1 cellular context compared by ENCODE assay signal in genomic region chr3:32869513-32870047, GRCh38.
TF ChIP-seq lines count a peak whose summit lies in the region.

No MANE protein-coding gene starts in this region.

TF ChIP-seq in WTC11, 78 proteins besides CTCF, POLR2A, EP300 and RAD21 (continued from another document):
- TF ChIP-seq ZNF532 (CRISPR knock-in tag; IDR thresholded peaks at IDR 0.05; ENCODE audit: borderline replicate concordance) (no peak), E2F5 (CRISPR knock-in tag; IDR thresholded peaks at IDR 0.05) (peak; percentile 84; the same call in 1 of the 2 replicates), GABPB1 (CRISPR knock-in tag; IDR thresholded peaks at IDR 0.05) (no peak), NFATC4 (CRISPR knock-in tag; IDR thresholded peaks at IDR 0.05) (no peak), E2F4 (CRISPR knock-in tag; IDR thresholded peaks at IDR 0.05; ENCODE audit: borderline replicate concordance, low read depth) (no peak), SP1 (CRISPR knock-in tag; conservative IDR thresholded peaks at IDR 0.05) (peak; percentile 91), ZNF671 (CRISPR knock-in tag; IDR thresholded peaks at IDR 0.05) (no peak), GTF2I (CRISPR knock-in tag; conservative IDR thresholded peaks at IDR 0.05) (no peak), PREB (CRISPR knock-in tag; IDR thresholded peaks at IDR 0.05; ENCODE audit: borderline replicate concordance) (no peak)
- TF ChIP-seq, protein P1, sequence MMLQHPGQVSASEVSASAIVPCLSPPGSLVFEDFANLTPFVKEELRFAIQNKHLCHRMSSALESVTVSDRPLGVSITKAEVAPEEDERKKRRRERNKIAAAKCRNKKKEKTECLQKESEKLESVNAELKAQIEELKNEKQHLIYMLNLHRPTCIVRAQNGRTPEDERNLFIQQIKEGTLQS (CRISPR knock-in tag; conservative IDR thresholded peaks at IDR 0.05) = no peak
TF ChIP-seq in WTC11: peak in this region for 18.
